Comparison of ENCODE assay signal across 22 cellular contexts in the genomic region with DNA sequence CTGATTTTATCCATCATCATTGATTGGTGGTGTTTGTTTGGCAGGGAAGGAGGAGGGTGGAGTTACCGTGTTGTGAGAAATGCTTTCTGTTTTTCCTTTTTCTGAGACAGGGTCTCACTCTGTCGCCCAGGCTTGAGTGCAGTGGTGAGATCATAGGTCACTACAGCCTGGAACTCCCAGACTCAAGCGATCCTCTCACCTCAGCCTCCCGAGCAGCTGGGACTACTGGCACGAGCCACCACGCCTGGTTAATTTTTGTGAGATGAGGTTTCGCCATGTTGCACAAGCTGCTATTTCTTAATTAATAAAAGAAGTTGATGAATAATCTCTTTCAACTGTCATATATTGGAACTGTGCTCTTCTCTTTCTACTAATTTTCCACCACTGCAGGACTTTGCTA. TPM values are rescaled to one million over a fixed set of nuclear protein-coding genes. Genes with fewer than 3 reads are reported as not detected.
"Had no signal": no experiment of that assay in that cellular context is flagged by ENCODE, and none has a peak within 500 bp of the region (broad histone marks: within the 10 kb centered on the region; RNA-seq: fewer than 3 reads in every experiment).

No MANE protein-coding gene starts in this region.

- H3K27me3 Mint-ChIP-seq: activated CD8-positive, alpha-beta T cell treated with anti-CD3 and anti-CD28 coated beads for 36 hours; activated naive CD8-positive, alpha-beta T cell treated with anti-CD3 and anti-CD28 coated beads, Interleukin-2, amount 50 U/mL, for 24 hours had no signal

- H3K4me3 Mint-ChIP-seq: activated CD8-positive, alpha-beta T cell treated with anti-CD3 and anti-CD28 coated beads for 36 hours; activated naive CD4-positive, alpha-beta T cell treated with anti-CD3 and anti-CD28 coated beads, Interleukin-2, amount 50 U/mL, for 24 hours; activated naive CD8-positive, alpha-beta T cell treated with anti-CD3 and anti-CD28 coated beads, Interleukin-2, amount 50 U/mL, for 24 hours had no signal

- H3K4me1 Mint-ChIP-seq: activated naive CD4-positive, alpha-beta T cell treated with anti-CD3 and anti-CD28 coated beads, Interleukin-2, amount 50 U/mL, for 24 hours; activated naive CD8-positive, alpha-beta T cell treated with anti-CD3 and anti-CD28 coated beads, Interleukin-2, amount 50 U/mL, for 24 hours had no signal

- H3K27ac Mint-ChIP-seq: activated CD8-positive, alpha-beta T cell treated with anti-CD3 and anti-CD28 coated beads for 36 hours; activated naive CD4-positive, alpha-beta T cell treated with anti-CD3 and anti-CD28 coated beads, Interleukin-2, amount 50 U/mL, for 24 hours; activated naive CD8-positive, alpha-beta T cell treated with anti-CD3 and anti-CD28 coated beads, Interleukin-2, amount 50 U/mL, for 24 hours had no signal

- H3K9me3 Mint-ChIP-seq: activated CD8-positive, alpha-beta T cell treated with anti-CD3 and anti-CD28 coated beads for 36 hours; activated naive CD4-positive, alpha-beta T cell treated with anti-CD3 and anti-CD28 coated beads, Interleukin-2, amount 50 U/mL, for 24 hours; activated naive CD8-positive, alpha-beta T cell treated with anti-CD3 and anti-CD28 coated beads, Interleukin-2, amount 50 U/mL, for 24 hours had no signal

- ATAC-seq: activated CD8-positive, alpha-beta T cell treated with anti-CD3 and anti-CD28 coated beads for 36 hours; activated naive CD8-positive, alpha-beta T cell treated with anti-CD3 and anti-CD28 coated beads, Interleukin-2, amount 50 U/mL, for 24 hours had no signal

- H3K36me3 Mint-ChIP-seq: activated naive CD4-positive, alpha-beta T cell treated with anti-CD3 and anti-CD28 coated beads, Interleukin-2, amount 50 U/mL, for 24 hours had no signal

- DNase-seq: activated CD4-positive, alpha-beta T cell treated with anti-CD3 and anti-CD28 coated beads for 4 hours; activated CD8-positive, alpha-beta memory T cell treated with anti-CD3 and anti-CD28 coated beads, Interleukin-2, amount 50 U/mL, for 4 hours; activated CD8-positive, alpha-beta T cell treated with anti-CD3 and anti-CD28 coated beads for 36 hours; activated naive CD8-positive, alpha-beta T cell treated with anti-CD3 and anti-CD28 coated beads, Interleukin-2, amount 50 U/mL, for 24 hours; amniotic stem cell; MG63; MV-4-11; NCI-H1105; NCI-H1436; NCI-H1694 treated with DMSO at 0.1 percent for 48 hours; NCI-H2029 treated with DMSO at 0.1 percent for 48 hours; NCI-H510A treated with DMSO at 0.1 percent for 48 hours; NCI-H69; Peyer's patch; Right ventricle myocardium superior; SJCRH30; SK-N-SH; T-helper 1 cell; WERI-Rb-1 had no signal

- H3K27ac ChIP-seq: Peyer's patch, RWPE1, SJCRH30, WERI-Rb-1 had no signal

RNA-seq across cellular contexts. Expression of a gene that starts 44.3 kb away (rescaled TPM):
- total RNA-seq: T-helper 2 cell treated with Interferon-gamma antibody and Interleukin-4, amounts not matched to agents 100 ng/mL and 5 ng/mL, for 36 hours had no signal
